In the genomic region with DNA sequence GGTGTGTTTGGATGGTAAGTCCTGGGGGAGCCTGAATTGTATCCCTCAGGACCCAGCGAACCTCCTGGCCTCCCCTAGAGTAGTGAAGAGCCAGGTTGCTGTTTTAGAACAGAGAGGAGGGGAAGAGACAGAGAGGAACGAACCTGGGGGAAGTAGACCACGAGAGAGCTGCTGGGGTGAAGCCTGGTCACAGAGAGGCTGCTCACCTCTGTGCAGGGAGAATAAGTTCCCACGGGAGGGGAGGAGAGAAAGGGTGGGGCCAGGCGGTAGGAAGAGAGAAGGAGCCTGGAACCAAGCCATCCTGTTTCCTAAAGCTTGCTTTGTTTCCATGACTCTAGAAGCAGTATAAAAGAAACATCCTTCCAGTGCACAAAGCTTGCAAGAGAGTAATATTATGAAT, we compare ENCODE assay signal across 18 cellular contexts.
A peak's percentile ranks its signal among the peaks of the same experiment; 100 is the strongest.
DNase-seq lines count a peak whose midpoint lies in the region; ATAC-seq and TF ChIP-seq lines count a peak whose summit lies in the region.
"Had no signal": no experiment of that assay in that cellular context is flagged by ENCODE, and none has a peak within 500 bp of the region (broad histone marks: within the 10 kb centered on the region; RNA-seq: fewer than 3 reads in every experiment).

No MANE protein-coding gene starts in this region.

- peak overlapping the region; percentile 27 for H3K27ac Mint-ChIP-seq in endothelial cell (ENCODE audit: unreplicated experiment)
- H3K27ac Mint-ChIP-seq: CD4-positive, CD25-positive, alpha-beta regulatory T cell had no signal

- H3K36me3 ChIP-seq in smooth muscle cell (ENCODE audit: low read depth) (no peaks in the 10 kb centered on the region), psoas muscle (ENCODE audit: insufficient read depth in 1 of 2, low read depth in 1 of 2) (no peaks in the 10 kb centered on the region), colonic mucosa (no peaks in the 10 kb centered on the region)
- H3K36me3 ChIP-seq: Peyer's patch had no signal

- no peak overlapping the region for H3K4me3 Mint-ChIP-seq in endothelial cell (ENCODE audit: unreplicated experiment)
- H3K4me3 Mint-ChIP-seq: CD4-positive, CD25-positive, alpha-beta regulatory T cell had no signal

- no peak overlapping the region for H3K9ac ChIP-seq in smooth muscle cell (ENCODE audit: low read depth)
- H3K9ac ChIP-seq in colonic mucosa (ENCODE audit: low read depth in 2 of 2, low read length in 2 of 2) = no peak overlapping the region
- H3K9ac ChIP-seq: KMS-11 had no signal

- TF ChIP-seq CTCF in endothelial cell (IDR thresholded peaks at IDR 0.05; ENCODE audit: unreplicated experiment) = no peak
- no peak for TF ChIP-seq CTCF in smooth muscle cell (IDR thresholded peaks at IDR 0.05; ENCODE audit: borderline replicate concordance, insufficient read depth, poor library complexity, severe bottlenecking)
- no peak for TF ChIP-seq CTCF in foreskin keratinocyte (conservative IDR thresholded peaks at IDR 0.05)
- TF ChIP-seq CTCF in psoas muscle (IDR thresholded peaks at IDR 0.05) = no peak
- no peak for TF ChIP-seq CTCF in colonic mucosa (IDR thresholded peaks at IDR 0.05)

- H3K9me3 ChIP-seq in smooth muscle cell (replicated peaks; ENCODE audit: low read depth) (no peaks in the 10 kb centered on the region), psoas muscle (no peaks in the 10 kb centered on the region), colonic mucosa (no peaks in the 10 kb centered on the region)

- H3K27ac ChIP-seq in smooth muscle cell (ENCODE audit: low read depth) (peak overlapping the region; percentile 74), foreskin keratinocyte (no peak overlapping the region), psoas muscle (no peak overlapping the region), colonic mucosa (no peak overlapping the region)
- H3K27ac ChIP-seq: KMS-11, Peyer's patch had no signal

- H4K20me1 ChIP-seq in smooth muscle cell (ENCODE audit: low read depth) = no peaks in the 10 kb centered on the region

- peaks cover 6% of the 10 kb centered on the region for H3K4me1 Mint-ChIP-seq in endothelial cell (ENCODE audit: unreplicated experiment)
- H3K4me1 Mint-ChIP-seq: CD4-positive, CD25-positive, alpha-beta regulatory T cell had no signal

- H3K4me3 ChIP-seq in smooth muscle cell (no peak overlapping the region), psoas muscle (no peak overlapping the region), colonic mucosa (no peak overlapping the region)
- H3K4me3 ChIP-seq: Peyer's patch had no signal

- no peaks in the 10 kb centered on the region for H3K36me3 Mint-ChIP-seq in endothelial cell (ENCODE audit: low read depth, unreplicated experiment)
- H3K36me3 Mint-ChIP-seq: CD4-positive, CD25-positive, alpha-beta regulatory T cell had no signal

- peak; percentile 35 for DNase-seq in NCI-H748 (lab: John Stamatoyannopoulos, UW; ENCODE audit: unreplicated experiment)
- DNase-seq in NCI-H748 treated with DMSO at 0.1 percent for 48 hours (lab: John Stamatoyannopoulos, UW) = no peak
- DNase-seq in NCI-H2196 (lab: John Stamatoyannopoulos, UW; ENCODE audit: unreplicated experiment) = peak; percentile 5
- no peak for DNase-seq in endothelial cell (ENCODE audit: low spot score)
- DNase-seq in smooth muscle cell (lab: John Stamatoyannopoulos, UW; ENCODE audit: unreplicated experiment) = no peak
- no peak for DNase-seq in foreskin keratinocyte
- DNase-seq in psoas muscle = no peak
- DNase-seq in colonic mucosa = no peak
- DNase-seq: AML-193; Calu3; CD4-positive, CD25-positive, alpha-beta regulatory T cell; NCI-H1092; NCI-H345; NCI-H526 treated with DMSO at 0.1 percent for 48 hours; Peyer's patch; Right ventricle myocardium superior had no signal

- intact Hi-C loops in psoas muscle (cut with DNase I) = no loop called here
- intact Hi-C loops in colonic mucosa (cut with DNase I) = no loop called here

- H3K4me1 ChIP-seq in smooth muscle cell (ENCODE audit: low read depth) = peaks cover 18% of the 10 kb centered on the region
- no peaks in the 10 kb centered on the region for H3K4me1 ChIP-seq in foreskin keratinocyte
- H3K4me1 ChIP-seq in psoas muscle = no peaks in the 10 kb centered on the region
- H3K4me1 ChIP-seq in colonic mucosa = no peaks in the 10 kb centered on the region
- H3K4me1 ChIP-seq: Peyer's patch had no signal

- H3K27me3 ChIP-seq in smooth muscle cell (ENCODE audit: low read depth) = peaks cover 10% of the 10 kb centered on the region
- H3K27me3 ChIP-seq in foreskin keratinocyte = no peaks in the 10 kb centered on the region
- no peaks in the 10 kb centered on the region for H3K27me3 ChIP-seq in psoas muscle (ENCODE audit: insufficient read depth in 3 of 3, low read length in 2 of 3)
- no peaks in the 10 kb centered on the region for H3K27me3 ChIP-seq in colonic mucosa
- H3K27me3 ChIP-seq: Peyer's patch had no signal

- H2AFZ ChIP-seq in smooth muscle cell (ENCODE audit: low read depth) = no peak overlapping the region

- H3K4me2 ChIP-seq in smooth muscle cell = no peak overlapping the region
- H3K4me2 ChIP-seq: KMS-11 had no signal

- ATAC-seq in foreskin keratinocyte = no peak
- no peak for ATAC-seq in psoas muscle
- ATAC-seq: HepG2 had no signal

- peaks cover 3% of the 10 kb centered on the region for H3K27me3 Mint-ChIP-seq in endothelial cell (ENCODE audit: unreplicated experiment)
- H3K27me3 Mint-ChIP-seq: CD4-positive, CD25-positive, alpha-beta regulatory T cell had no signal

- H3F3A ChIP-seq in smooth muscle cell (ENCODE audit: low read depth) = no peaks in the 10 kb centered on the region

- no peaks in the 10 kb centered on the region for H3K9me3 Mint-ChIP-seq in endothelial cell (ENCODE audit: unreplicated experiment)

- no peaks in the 10 kb centered on the region for H3K79me2 ChIP-seq in smooth muscle cell (ENCODE audit: low read depth)

- WGBS in smooth muscle cell (ENCODE audit: low lambda C conversion rate) = 75% methylated on average over 5 of the region's 5 CpGs
- 39 to 41% (median 40%) methylated on average over 5 of the region's 5 CpGs for WGBS in psoas muscle, 3 donors

Comparison
In these comparisons a context has a peak if more than half of its experiments do, and no peak if none do; other contexts are left out.
1. DNase-seq: peak in NCI-H748 (single experiment) and NCI-H2196 (single experiment); none in NCI-H748 treated with DMSO at 0.1 percent for 48 hours (single experiment), endothelial cell (single experiment), smooth muscle cell (single experiment), foreskin keratinocyte (0 of 2), psoas muscle (0 of 2) and colonic mucosa (single experiment).